In the genomic region with DNA sequence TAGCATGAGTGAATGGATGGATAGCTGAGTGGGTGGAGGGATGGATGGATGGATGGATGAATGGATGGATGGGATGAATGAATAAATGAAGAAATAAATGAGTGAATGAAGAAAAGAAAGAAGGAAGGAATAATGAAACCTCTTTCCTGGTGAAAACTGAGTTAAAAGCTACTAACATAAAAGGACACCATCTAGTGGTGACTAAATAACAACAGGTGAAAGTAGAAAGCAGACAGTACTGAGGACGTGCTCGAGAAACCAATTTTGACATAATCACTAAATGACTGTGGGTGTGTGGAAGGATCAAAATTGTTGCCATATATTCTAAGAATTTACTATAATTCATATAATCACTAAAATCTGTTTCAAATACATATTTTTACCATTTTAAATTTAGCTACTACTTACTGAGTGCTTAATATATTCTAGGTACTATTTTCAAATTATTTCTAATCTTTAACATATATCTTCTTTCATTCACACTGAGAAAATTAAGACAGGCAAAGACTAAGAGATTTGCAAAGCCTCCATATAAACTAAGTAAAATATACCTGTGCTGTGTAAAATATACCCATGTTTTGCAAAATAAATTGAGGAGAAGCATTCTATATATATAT, we compare ENCODE assay signal across 8 cellular contexts.
DNase-seq lines count a peak whose midpoint lies in the region; ATAC-seq and TF ChIP-seq lines count a peak whose summit lies in the region.

No MANE protein-coding gene starts in this region.

- H3K27ac ChIP-seq in DOHH2 (ENCODE audit: low read depth, low read length) = no peak overlapping the region
- no peak overlapping the region for H3K27ac ChIP-seq in adrenal gland
- no peak overlapping the region for H3K27ac ChIP-seq in lower lobe of right lung

- H3K36me3 ChIP-seq in DOHH2 (ENCODE audit: control insufficient read depth, low read length) = no peaks in the 10 kb centered on the region
- no peaks in the 10 kb centered on the region for H3K36me3 ChIP-seq in adrenal gland (replicated peaks in 1 of 2)
- H3K36me3 ChIP-seq in lower lobe of right lung = no peaks in the 10 kb centered on the region

- WGBS in adrenal gland, 4 donors = 2 to 10% (median 6%) methylated on average over 2 of the region's 2 CpGs

- intact Hi-C loops in adrenal gland (cut with DNase I) (no loop called here), lower lobe of right lung (cut with DNase I) (no loop called here)

- no peaks in the 10 kb centered on the region for H4K20me1 ChIP-seq in DOHH2 (ENCODE audit: control insufficient read depth, insufficient read depth, low read depth, low read length)

- H3K9me3 ChIP-seq in DOHH2 (ENCODE audit: control insufficient read depth, insufficient read depth, low read length) (no peaks in the 10 kb centered on the region), adrenal gland (replicated peaks in 1 of 3) (no peaks in the 10 kb centered on the region), lower lobe of right lung (no peaks in the 10 kb centered on the region)

- no peaks in the 10 kb centered on the region for H3F3A ChIP-seq in DOHH2 (ENCODE audit: control insufficient read depth, insufficient read depth)

- no peaks in the 10 kb centered on the region for H3K4me1 ChIP-seq in DOHH2 (ENCODE audit: control insufficient read depth, low read length)
- no peaks in the 10 kb centered on the region for H3K4me1 ChIP-seq in adrenal gland (replicated peaks in 1 of 2)
- H3K4me1 ChIP-seq in lower lobe of right lung = no peaks in the 10 kb centered on the region

- H3K27me3 ChIP-seq in DOHH2 (ENCODE audit: control insufficient read depth, low read length) = no peaks in the 10 kb centered on the region
- H3K27me3 ChIP-seq in adrenal gland = no peaks in the 10 kb centered on the region
- H3K27me3 ChIP-seq in lower lobe of right lung (ENCODE audit: low read depth) = no peaks in the 10 kb centered on the region

- peak; percentile 48 for DNase-seq in HCEC 1CT
- DNase-seq in NCI-H146 (lab: John Stamatoyannopoulos, UW) = peak; percentile 63
- no peak for DNase-seq in adrenal gland
- no peak for DNase-seq in lower lobe of right lung
- no peak for DNase-seq in UCSD-AML1 (lab: John Stamatoyannopoulos, UW; ENCODE audit: unreplicated experiment)
- DNase-seq in activated T-cell treated with anti-CD3 and anti-CD28 coated beads, Interleukin-2, amount 50 U/mL, for 1 hour = no peak

- ATAC-seq in lower lobe of right lung = peak in 1 of 2 donors; percentile 57
- ATAC-seq in GM21367 (IDR thresholded peaks at IDR 0.05; ENCODE audit: unreplicated experiment) = no peak

- no peak overlapping the region for H3K4me3 ChIP-seq in DOHH2 (ENCODE audit: low read length)
- H3K4me3 ChIP-seq in adrenal gland = no peak overlapping the region
- H3K4me3 ChIP-seq in lower lobe of right lung = no peak overlapping the region

- H3K79me2 ChIP-seq in DOHH2 (ENCODE audit: control insufficient read depth, low read length) = no peaks in the 10 kb centered on the region

- H3K9me2 ChIP-seq in DOHH2 (replicated peaks; ENCODE audit: control insufficient read depth, low read length) = no peaks in the 10 kb centered on the region

- no peak overlapping the region for H3K4me2 ChIP-seq in DOHH2 (ENCODE audit: low read length)

- peak; percentile 51 for TF ChIP-seq CTCF in DOHH2 (IDR thresholded peaks at IDR 0.05; ENCODE audit: low read depth, low read length, poor library complexity, severe bottlenecking)
- peak in 5 of 6 experiments; percentile 25 to 55 (median 45) for TF ChIP-seq CTCF in adrenal gland (IDR thresholded peaks at IDR 0.05)
- peak; percentile 39 for TF ChIP-seq CTCF in lower lobe of right lung (IDR thresholded peaks at IDR 0.05)

- no peak for TF ChIP-seq POLR2A in adrenal gland (IDR thresholded peaks at IDR 0.05)

Comparison
In these comparisons a context has a peak if more than half of its experiments do, and no peak if none do; other contexts are left out.
1. DNase-seq: peak in HCEC 1CT (single experiment) and NCI-H146 (single experiment); none in adrenal gland (0 of 7), lower lobe of right lung (single experiment), UCSD-AML1 (single experiment) and activated T-cell treated with anti-CD3 and anti-CD28 coated beads, Interleukin-2, amount 50 U/mL, for 1 hour (single experiment).
2. Peak in every context shown above with its lines, with median percentiles within 50 percentile points of each other: CTCF ChIP-seq.